15 cellular contexts compared by ENCODE assay signal in the genomic region with DNA sequence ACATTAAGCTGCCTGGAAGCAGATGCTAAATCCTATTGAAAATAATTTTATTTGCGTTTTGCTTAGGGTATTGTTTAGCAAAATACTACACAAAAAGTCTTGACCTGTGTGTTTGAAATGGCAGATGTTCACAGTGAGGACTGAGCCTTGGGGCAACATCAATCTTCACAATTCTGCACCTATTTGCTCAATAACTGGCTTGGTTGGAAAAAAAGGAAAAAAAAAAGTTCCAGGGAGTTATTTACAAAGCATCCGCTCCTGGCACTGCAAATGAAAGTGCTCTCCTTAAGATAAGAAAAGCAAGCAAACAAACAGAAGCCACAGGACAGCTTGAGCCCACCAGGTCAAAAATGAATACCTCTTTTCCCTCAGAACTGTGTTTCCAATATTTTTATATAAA.
"Had no signal": no experiment of that assay in that cellular context is flagged by ENCODE, and none has a peak within 500 bp of the region (broad histone marks: within the 10 kb centered on the region; RNA-seq: fewer than 3 reads in every experiment).

No MANE protein-coding gene starts in this region.

- H3K4me1 ChIP-seq: uterus had no signal

- H3K27me3 ChIP-seq: tibial artery, uterus had no signal

- H3K4me1 Mint-ChIP-seq: activated CD4-positive, alpha-beta T cell treated with anti-CD3 and anti-CD28 coated beads, Interleukin-2, amount 10 ng/mL, durations not matched to agents 7 days and 5 days; activated naive CD8-positive, alpha-beta T cell treated with anti-CD3 and anti-CD28 coated beads, Interleukin-2, amount 10 ng/mL, durations not matched to agents 7 days and 5 days had no signal

- ATAC-seq: natural killer cell treated with Interleukin-12 subunit alpha and Interleukin-12 subunit beta and Interleukin-15 and Interleukin-18, amount 100 ng/mL, for 72 hours; right cardiac atrium had no signal

- H3K27ac Mint-ChIP-seq: activated CD4-positive, alpha-beta T cell treated with anti-CD3 and anti-CD28 coated beads, Interleukin-2, amount 10 ng/mL, durations not matched to agents 7 days and 5 days; activated naive CD8-positive, alpha-beta T cell treated with anti-CD3 and anti-CD28 coated beads, Interleukin-2, amount 10 ng/mL, durations not matched to agents 7 days and 5 days; natural killer cell treated with Interleukin-12 subunit alpha and Interleukin-12 subunit beta and Interleukin-15 and Interleukin-18, amount 100 ng/mL, for 72 hours had no signal

- H3K4me3 Mint-ChIP-seq: activated CD4-positive, alpha-beta T cell treated with anti-CD3 and anti-CD28 coated beads, Interleukin-2, amount 10 ng/mL, durations not matched to agents 7 days and 5 days; activated naive CD8-positive, alpha-beta T cell treated with anti-CD3 and anti-CD28 coated beads, Interleukin-2, amount 10 ng/mL, durations not matched to agents 7 days and 5 days; natural killer cell treated with Interleukin-12 subunit alpha and Interleukin-12 subunit beta and Interleukin-15 and Interleukin-18, amount 100 ng/mL, for 72 hours had no signal

- H3K4me3 ChIP-seq: skin epidermis, tibial artery, uterus had no signal

- H3K36me3 ChIP-seq: uterus had no signal

- H3K27ac ChIP-seq: skin epidermis, tibial artery, uterus had no signal

- DNase-seq: activated CD4-positive, alpha-beta T cell treated with anti-CD3 and anti-CD28 coated beads, Interleukin-2, amount 10 ng/mL, durations not matched to agents 7 days and 5 days; activated CD8-positive, alpha-beta memory T cell treated with anti-CD3 and anti-CD28 coated beads, Interleukin-2, amount 50 U/mL, for 48 hours; activated naive CD8-positive, alpha-beta T cell treated with anti-CD3 and anti-CD28 coated beads, Interleukin-2, amount 10 ng/mL, durations not matched to agents 7 days and 5 days; effector memory CD4-positive, alpha-beta T cell; head of caudate nucleus; nucleus accumbens; right cardiac atrium; stimulated activated CD4-positive, alpha-beta T cell treated with anti-CD3 and anti-CD28 coated beads, Interleukin-15, amount 100 ng/mL, for 24 hours; stimulated activated CD4-positive, alpha-beta T cell treated with anti-CD3 and anti-CD28 coated beads, Interleukin-4, amount 100 ng/mL, for 1 hour; stimulated activated naive CD4-positive, alpha-beta T cell; tibial artery; uterus had no signal

- H3K9me3 Mint-ChIP-seq: activated CD4-positive, alpha-beta T cell treated with anti-CD3 and anti-CD28 coated beads, Interleukin-2, amount 10 ng/mL, durations not matched to agents 7 days and 5 days had no signal

- H3K27me3 Mint-ChIP-seq: activated CD4-positive, alpha-beta T cell treated with anti-CD3 and anti-CD28 coated beads, Interleukin-2, amount 10 ng/mL, durations not matched to agents 7 days and 5 days; natural killer cell treated with Interleukin-12 subunit alpha and Interleukin-12 subunit beta and Interleukin-15 and Interleukin-18, amount 100 ng/mL, for 72 hours had no signal

- FAIRE-seq: frontal cortex had no signal

- H3K36me3 Mint-ChIP-seq: activated naive CD8-positive, alpha-beta T cell treated with anti-CD3 and anti-CD28 coated beads, Interleukin-2, amount 10 ng/mL, durations not matched to agents 7 days and 5 days; natural killer cell treated with Interleukin-12 subunit alpha and Interleukin-12 subunit beta and Interleukin-15 and Interleukin-18, amount 100 ng/mL, for 72 hours had no signal
